In the genomic region with DNA sequence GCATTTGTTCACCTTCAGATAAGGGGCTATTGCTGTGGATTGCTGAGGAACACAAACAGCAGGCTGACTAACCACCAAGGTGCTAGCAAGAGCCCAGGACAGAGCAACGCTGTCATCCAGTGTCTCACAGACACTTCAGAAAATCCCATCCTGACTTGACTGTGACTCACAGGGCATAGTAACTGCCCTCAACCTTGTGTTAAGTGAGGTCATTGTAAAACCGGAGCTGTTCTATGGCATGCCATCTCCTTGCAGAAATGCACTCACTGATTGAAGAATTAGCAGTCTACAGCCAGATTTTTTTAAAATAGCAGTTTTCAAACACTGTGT, we compare ENCODE assay signal across 9 cellular contexts. TPM values are rescaled to one million over a fixed set of nuclear protein-coding genes. Genes with fewer than 3 reads are reported as not detected.
A peak's percentile ranks its signal among the peaks of the same experiment; 100 is the strongest.
DNase-seq lines count a peak whose midpoint lies in the region; ATAC-seq and TF ChIP-seq lines count a peak whose summit lies in the region.
"Had no signal": no experiment of that assay in that cellular context is flagged by ENCODE, and none has a peak within 500 bp of the region (broad histone marks: within the 10 kb centered on the region; RNA-seq: fewer than 3 reads in every experiment).

No MANE protein-coding gene starts in this region.

- H3K27ac ChIP-seq in endodermal cell (ENCODE audit: low read depth, low read length) (no peak overlapping the region), osteoblast (ENCODE audit: low read depth, low read length) (peak overlapping the region; percentile 71), uterus (no peak overlapping the region)

- H3K36me3 ChIP-seq in endodermal cell (ENCODE audit: control insufficient read depth, insufficient read depth, low read length) = peaks cover 21% of the 10 kb centered on the region
- peaks cover 13% of the 10 kb centered on the region for H3K36me3 ChIP-seq in osteoblast (ENCODE audit: insufficient read depth, low read length)
- H3K36me3 ChIP-seq in uterus = no peaks in the 10 kb centered on the region

- no peaks in the 10 kb centered on the region for H3K27me3 Mint-ChIP-seq in endodermal cell (ENCODE audit: insufficient read depth)
- peaks cover 18% of the 10 kb centered on the region for H3K27me3 Mint-ChIP-seq in T-helper 2 cell treated with Interferon-gamma antibody and Interleukin-4, amounts not matched to agents 5 μg/mL and 100 μg/mL, for 36 hours (ENCODE audit: low read depth)

- H3K4me1 ChIP-seq in endodermal cell (ENCODE audit: control insufficient read depth, insufficient read depth, low read length) (peaks cover 11% of the 10 kb centered on the region), osteoblast (ENCODE audit: insufficient read depth, low read length) (peaks cover 39% of the 10 kb centered on the region), uterus (no peaks in the 10 kb centered on the region)

- H3K9ac ChIP-seq in endodermal cell (ENCODE audit: extremely low read depth, low read length, poor library complexity, severe bottlenecking) = no peak overlapping the region

- no peaks in the 10 kb centered on the region for H4K20me1 ChIP-seq in osteoblast (ENCODE audit: insufficient read depth, low read length)

- H3K27me3 ChIP-seq in endodermal cell (ENCODE audit: control insufficient read depth, insufficient read depth, low read length, poor library complexity, severe bottlenecking) = no peaks in the 10 kb centered on the region
- no peaks in the 10 kb centered on the region for H3K27me3 ChIP-seq in osteoblast (ENCODE audit: insufficient read depth, low read length)
- no peaks in the 10 kb centered on the region for H3K27me3 ChIP-seq in uterus

- H3K4me3 ChIP-seq in endodermal cell (ENCODE audit: low read length) (no peak overlapping the region), osteoblast (ENCODE audit: insufficient read depth, low read length) (no peak overlapping the region), uterus (no peak overlapping the region)

- H3K4me3 Mint-ChIP-seq in endodermal cell = no peak overlapping the region
- no peak overlapping the region for H3K4me3 Mint-ChIP-seq in T-helper 2 cell treated with Interferon-gamma antibody and Interleukin-4, amounts not matched to agents 5 μg/mL and 100 μg/mL, for 36 hours

- peaks cover 3% of the 10 kb centered on the region for H3K9me3 Mint-ChIP-seq in endodermal cell
- no peaks in the 10 kb centered on the region for H3K9me3 Mint-ChIP-seq in T-helper 2 cell treated with Interferon-gamma antibody and Interleukin-4, amounts not matched to agents 5 μg/mL and 100 μg/mL, for 36 hours

- H3K27ac Mint-ChIP-seq in endodermal cell = peak overlapping the region; percentile 79
- H3K27ac Mint-ChIP-seq in T-helper 2 cell treated with Interferon-gamma antibody and Interleukin-4, amounts not matched to agents 5 μg/mL and 100 μg/mL, for 36 hours = no peak overlapping the region

- DNase-seq in endodermal cell (no peak), osteoblast (ENCODE audit: insufficient read length, low spot score, missing footprints) (peak; percentile 95), uterus (no peak), GM10248 (ENCODE audit: extremely low spot score) (no peak)
- DNase-seq in T-helper 2 cell treated with Interferon-gamma antibody and Interleukin-4, amounts not matched to agents 5 μg/mL and 100 μg/mL, for 36 hours (ENCODE audit: low spot score) = no peak
- DNase-seq: amniotic stem cell had no signal

- peaks cover 23% of the 10 kb centered on the region for H3K4me1 Mint-ChIP-seq in endodermal cell
- H3K4me1 Mint-ChIP-seq in T-helper 2 cell treated with Interferon-gamma antibody and Interleukin-4, amounts not matched to agents 5 μg/mL and 100 μg/mL, for 36 hours (ENCODE audit: low read depth) = no peaks in the 10 kb centered on the region

- H3K36me3 Mint-ChIP-seq in endodermal cell (ENCODE audit: low read depth) = peaks cover 23% of the 10 kb centered on the region
- H3K36me3 Mint-ChIP-seq in T-helper 2 cell treated with Interferon-gamma antibody and Interleukin-4, amounts not matched to agents 5 μg/mL and 100 μg/mL, for 36 hours (ENCODE audit: low read depth) = no peaks in the 10 kb centered on the region

- no peak overlapping the region for H2AFZ ChIP-seq in osteoblast (ENCODE audit: low read length)

- CTCF ChIA-PET in GM10248 (lab: Yijun Ruan, JAX) = interaction anchor here (1.0 to 2.0 kb wide), 6 partner anchors 12 to 151 kb away, joined by 3 to 12 read pairs (median 3); no protein-coding TSS in a partner anchor

- TF ChIP-seq CTCF in endodermal cell (conservative IDR thresholded peaks at IDR 0.05) (no peak), osteoblast (IDR thresholded peaks at IDR 0.05; ENCODE audit: extremely low read depth, low read depth, low read length) (no peak), uterus (IDR thresholded peaks at IDR 0.05) (no peak), GM10248 (IDR thresholded peaks at IDR 0.05; ENCODE audit: control extremely low read depth, extremely low read depth, low read depth, missing control alignments) (no peak)

- 76 to 77% methylated on average over 2 of the region's 2 CpGs for WGBS in endodermal cell (ENCODE audit: insufficient coverage in 1 of 2, insufficient read length in 1 of 2), 2 experiments

- H3K9me3 ChIP-seq in endodermal cell (ENCODE audit: control insufficient read depth, low read length) = peaks cover 16% of the 10 kb centered on the region
- no peaks in the 10 kb centered on the region for H3K9me3 ChIP-seq in osteoblast (ENCODE audit: low read depth, low read length)
- H3K9me3 ChIP-seq in uterus = no peaks in the 10 kb centered on the region

- intact Hi-C loops in uterus (cut with DNase I; ENCODE audit: low total_unique reads) = no loop called here

- no peak overlapping the region for H3K4me2 ChIP-seq in osteoblast (ENCODE audit: insufficient read depth, low read length)

- no peaks in the 10 kb centered on the region for H3K79me2 ChIP-seq in osteoblast (ENCODE audit: insufficient read depth, low read length)

- TF ChIP-seq POLR2A in uterus (IDR thresholded peaks at IDR 0.05) = no peak

- POLR2A ChIA-PET in GM10248 (lab: Yijun Ruan, JAX) = no interaction called here

- ATAC-seq in GM18508 (IDR thresholded peaks at IDR 0.05; ENCODE audit: insufficient read depth, unreplicated experiment) (peak; percentile 55), HG03342 (IDR thresholded peaks at IDR 0.05; ENCODE audit: unreplicated experiment) (peak; percentile 48), HG02852 (IDR thresholded peaks at IDR 0.05; ENCODE audit: unreplicated experiment) (no peak)

RNA-seq across cellular contexts. Expression of gene TNFRSF19, which starts 51.1 kb away (rescaled TPM):
- total RNA-seq in endodermal cell = 10 to 100 TPM in 1 of 2 donors, 1 to 10 TPM in 1; 9.2 to 13.0 TPM
- polyA plus RNA-seq in endodermal cell (2013, experiment 1 of 2) = 58.9 TPM
- 53.9 TPM for polyA plus RNA-seq in endodermal cell (2013, experiment 2 of 2)
- 73.8 and 77.5 TPM in 2 replicates for total RNA-seq in osteoblast
- total RNA-seq in uterus = 10 to 100 TPM in 1 of 4 donors, 1 to 10 TPM in 3; 2.0 to 74.2 (median 4.2) TPM
